9 cellular contexts compared by ENCODE assay signal in genomic region chr1:204578867-204579664, GRCh38.
DNase-seq lines count a peak whose midpoint lies in the region; ATAC-seq and TF ChIP-seq lines count a peak whose summit lies in the region.
"Had no signal": no experiment of that assay in that cellular context is flagged by ENCODE, and none has a peak within 500 bp of the region (broad histone marks: within the 10 kb centered on the region; RNA-seq: fewer than 3 reads in every experiment).

No MANE protein-coding gene starts in this region.

- no peaks in the 10 kb centered on the region for H3K36me3 ChIP-seq in CD4-positive, CD25-positive, alpha-beta regulatory T cell (ENCODE audit: control insufficient read depth, insufficient read depth, low read length)
- H3K36me3 ChIP-seq: thyroid gland had no signal

- H3K9me3 Mint-ChIP-seq in CD4-positive, CD25-positive, alpha-beta regulatory T cell: no peaks in the 10 kb centered on the region

- no peaks in the 10 kb centered on the region for H3K9me3 ChIP-seq in CD4-positive, CD25-positive, alpha-beta regulatory T cell (ENCODE audit: control insufficient read depth in 2 of 2, low read length in 2 of 2)
- H3K9me3 ChIP-seq: thyroid gland had no signal

- H3K4me3 Mint-ChIP-seq in CD4-positive, CD25-positive, alpha-beta regulatory T cell: peak overlapping the region; percentile 85 to 93 (median 89)

- peaks cover 22% of the 10 kb centered on the region for H3K4me1 ChIP-seq in CD4-positive, CD25-positive, alpha-beta regulatory T cell (ENCODE audit: control insufficient read depth, insufficient read depth, low read length, poor library complexity, severe bottlenecking)

- peaks cover 14 to 49% (median 29%) of the 10 kb centered on the region in 4 donors for H3K4me1 Mint-ChIP-seq in CD4-positive, CD25-positive, alpha-beta regulatory T cell

- TF ChIP-seq CTCF in fibroblast of mammary gland (conservative IDR thresholded peaks at IDR 0.05; ENCODE audit: control insufficient read depth, insufficient read depth, low read depth, low read length): no peak

- peak overlapping the region; percentile 73 for H3K4me3 ChIP-seq in CD4-positive, CD25-positive, alpha-beta regulatory T cell (ENCODE audit: low read depth, low read length)
- H3K4me3 ChIP-seq in fibroblast of mammary gland (ENCODE audit: control insufficient read depth, low read depth, low read length): no peak overlapping the region

- peak; percentile 67 to 70 for ATAC-seq in CD4-positive, CD25-positive, alpha-beta regulatory T cell (ENCODE audit: low read depth in 2 of 2)
- peak; percentile 71 for ATAC-seq in GM18909 (IDR thresholded peaks at IDR 0.05; ENCODE audit: poor library complexity, unreplicated experiment)
- ATAC-seq in HG03045 (IDR thresholded peaks at IDR 0.05; ENCODE audit: unreplicated experiment): peak; percentile 64

- peak overlapping the region; percentile 84 to 97 (median 95) for H3K27ac Mint-ChIP-seq in CD4-positive, CD25-positive, alpha-beta regulatory T cell

- peak overlapping the region; percentile 72 for H3K27ac ChIP-seq in CD4-positive, CD25-positive, alpha-beta regulatory T cell (ENCODE audit: insufficient read depth, low read length, poor library complexity, severe bottlenecking)
- H3K27ac ChIP-seq: thyroid gland had no signal

- peaks cover 15% of the 10 kb centered on the region for H3K36me3 Mint-ChIP-seq in CD4-positive, CD25-positive, alpha-beta regulatory T cell

- no peaks in the 10 kb centered on the region for H3K27me3 Mint-ChIP-seq in CD4-positive, CD25-positive, alpha-beta regulatory T cell

- DNase-seq in CD4-positive, CD25-positive, alpha-beta regulatory T cell: peak in 2 of 3 donors; percentile 27 to 81
- peak; percentile 56 for DNase-seq in OCI-M1 (lab: John Stamatoyannopoulos, UW)
- DNase-seq in fibroblast of mammary gland (ENCODE audit: low read depth): peak; percentile 18
- DNase-seq in stimulated activated CD4-positive, alpha-beta T cell treated with anti-CD3 and anti-CD28 coated beads, Interleukin-12 subunit alpha, Interleukin-12 subunit beta, amount 100 ng/mL, for 48 hours (ENCODE audit: low read depth in 2 of 3, low spot score in 1 of 3): peak in 2 of 3 donors; percentile 12 to 18
- no peak for DNase-seq in A172 (ENCODE audit: low spot score)
- no peak for DNase-seq in activated gamma-delta T cell treated with Interleukin-2 at 50 U/mL for 16 hours

- no peaks in the 10 kb centered on the region for H3K27me3 ChIP-seq in CD4-positive, CD25-positive, alpha-beta regulatory T cell (ENCODE audit: control insufficient read depth, insufficient read depth, low read length)
- H3K27me3 ChIP-seq: thyroid gland had no signal

Comparison
In these comparisons a context has a peak if more than half of its experiments do, and no peak if none do; other contexts are left out.
1. DNase-seq: peak in CD4-positive, CD25-positive, alpha-beta regulatory T cell (2 of 3), OCI-M1 (single experiment), fibroblast of mammary gland (single experiment) and stimulated activated CD4-positive, alpha-beta T cell treated with anti-CD3 and anti-CD28 coated beads, Interleukin-12 subunit alpha, Interleukin-12 subunit beta, amount 100 ng/mL, for 48 hours (2 of 3); none in A172 (single experiment) and activated gamma-delta T cell treated with Interleukin-2 at 50 U/mL for 16 hours (single experiment).
2. Peak in every context shown above with its lines, with median percentiles within 50 percentile points of each other: ATAC-seq.